In the genomic region with DNA sequence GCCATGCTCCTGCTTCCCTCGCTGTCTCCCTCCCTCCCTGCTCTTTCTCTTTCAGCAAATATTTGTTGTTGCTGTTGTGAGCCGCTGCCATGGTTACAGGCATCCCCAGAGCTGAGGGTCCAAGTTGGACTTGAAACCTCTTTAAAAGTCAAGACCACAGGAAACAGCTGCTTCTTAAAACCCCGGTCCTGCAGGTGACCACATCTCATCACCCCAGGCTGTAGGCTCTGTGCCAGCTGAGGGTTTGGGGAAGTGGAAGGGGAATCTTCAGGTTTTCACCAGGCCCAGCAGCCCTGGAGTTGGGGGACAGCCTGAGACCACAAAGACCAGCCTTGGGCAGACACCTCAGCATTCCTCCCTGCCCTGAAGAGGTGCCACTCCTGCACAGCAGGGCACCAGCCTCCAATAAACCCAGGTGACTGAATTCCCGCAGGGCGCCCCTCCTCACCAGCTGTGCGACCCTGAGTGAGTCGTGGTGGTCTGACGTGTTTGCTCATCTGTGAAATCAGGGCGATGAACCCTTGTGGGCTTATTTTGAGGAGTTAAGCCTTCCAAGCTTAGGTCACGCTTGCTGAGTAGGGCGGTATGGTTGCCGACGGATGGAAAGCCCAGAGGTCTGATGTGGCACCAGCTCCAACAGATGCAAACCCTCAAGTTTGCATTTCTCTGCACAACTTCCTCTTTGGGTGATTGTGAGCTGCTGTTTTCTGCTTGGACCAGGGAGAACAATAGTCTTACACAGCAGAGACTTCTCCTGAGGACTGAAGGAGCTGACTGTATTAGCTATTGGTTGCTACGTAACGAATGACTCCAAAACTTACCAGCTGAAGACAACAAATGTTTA, we compare ENCODE assay signal across 10 cellular contexts. TPM values are rescaled to one million over a fixed set of nuclear protein-coding genes. Genes with fewer than 3 reads are reported as not detected.
DNase-seq lines count a peak whose midpoint lies in the region; ATAC-seq, FAIRE-seq and TF ChIP-seq lines count a peak whose summit lies in the region.
"Had no signal": no experiment of that assay in that cellular context is flagged by ENCODE, and none has a peak within 500 bp of the region (broad histone marks: within the 10 kb centered on the region; RNA-seq: fewer than 3 reads in every experiment).

No MANE protein-coding gene starts in this region.

- no peaks in the 10 kb centered on the region for H3K4me1 ChIP-seq in small intestine (ENCODE audit: control insufficient read depth in 2 of 2, insufficient read depth in 1 of 2, low read depth in 1 of 2, low read length in 1 of 2)
- H3K4me1 ChIP-seq in prostate gland (replicated peaks), result no peaks in the 10 kb centered on the region

- H3K27me3 ChIP-seq in small intestine (ENCODE audit: control insufficient read depth in 2 of 2, insufficient read depth in 2 of 2, low read length in 2 of 2) (no peaks in the 10 kb centered on the region), prostate gland (replicated peaks; ENCODE audit: insufficient read depth) (no peaks in the 10 kb centered on the region)

- intact Hi-C loops in prostate gland (cut with DNase I), result no loop called here

- H3K4me3 ChIP-seq in small intestine (ENCODE audit: low read depth in 1 of 2, low read length in 2 of 2) (no peak overlapping the region), prostate gland (no peak overlapping the region)
- H3K4me3 ChIP-seq: lung had no signal

- no peak for FAIRE-seq in small intestine (lab: Jason Lieb, UNC)

- ATAC-seq in HG02943 (IDR thresholded peaks at IDR 0.05; ENCODE audit: low read depth, unreplicated experiment), result peak; percentile 83

- H3K36me3 ChIP-seq in small intestine (ENCODE audit: control insufficient read depth in 2 of 2, insufficient read depth in 2 of 2, low read length in 2 of 2), result no peaks in the 10 kb centered on the region
- H3K36me3 ChIP-seq in prostate gland, result no peaks in the 10 kb centered on the region

- H3K9me3 ChIP-seq in small intestine (ENCODE audit: control insufficient read depth, low read depth) (no peaks in the 10 kb centered on the region), prostate gland (no peaks in the 10 kb centered on the region)

- WGBS in small intestine, 3 donors, result 31 to 44% (median 40%) methylated on average over 15 of the region's 15 CpGs
- WGBS in prostate gland, result 41% methylated on average over 15 of the region's 15 CpGs

- TF ChIP-seq CTCF in prostate gland (IDR thresholded peaks at IDR 0.05), result no peak

- DNase-seq in NCI-H82 (lab: John Stamatoyannopoulos, UW) (peak; percentile 25), NCI-H82 treated with DMSO at 0.1 percent for 48 hours (lab: John Stamatoyannopoulos, UW; ENCODE audit: unreplicated experiment) (no peak), NCI-H345 (lab: John Stamatoyannopoulos, UW) (peak; percentile 40), small intestine (peak; percentile 2), prostate gland (ENCODE audit: low spot score) (no peak)
- DNase-seq in activated CD8-positive, alpha-beta memory T cell treated with anti-CD3 and anti-CD28 coated beads, Interleukin-2, amount 50 U/mL, for 48 hours, result no peak
- DNase-seq in stimulated activated CD4-positive, alpha-beta T cell treated with anti-CD3 and anti-CD28 coated beads, Interleukin-2, amount 100 ng/mL, for 24 hours, result no peak
- DNase-seq: NCI-H446 had no signal

- no peak for TF ChIP-seq POLR2A in prostate gland (IDR thresholded peaks at IDR 0.05)

- H3K27ac ChIP-seq in small intestine (ENCODE audit: low read depth in 1 of 2, low read length in 1 of 2) (no peak overlapping the region), prostate gland (no peak overlapping the region)

RNA-seq across cellular contexts. Expression of a gene that starts 24.8 kb away (rescaled TPM):
- 1 to 10 TPM in 1 of 3 donors, under 1 TPM in 1, not detected in 1; 0.27 to 5.8 TPM for polyA plus RNA-seq in small intestine
- 100 to 1,000 TPM in 1 of 2 donors, 1 to 10 TPM in 1; 5.2 to 144 TPM for total RNA-seq in prostate gland

Comparison
In these comparisons a context has a peak if more than half of its experiments do, and no peak if none do; other contexts are left out.
1. DNase-seq: peak in NCI-H82 (single experiment), NCI-H345 (single experiment) and small intestine (single experiment); none in NCI-H82 treated with DMSO at 0.1 percent for 48 hours (single experiment), activated CD8-positive, alpha-beta memory T cell treated with anti-CD3 and anti-CD28 coated beads, Interleukin-2, amount 50 U/mL, for 48 hours (single experiment), stimulated activated CD4-positive, alpha-beta T cell treated with anti-CD3 and anti-CD28 coated beads, Interleukin-2, amount 100 ng/mL, for 24 hours (0 of 2) and prostate gland (single experiment).